In genomic region chr17:40417258-40417608, GRCh38 we compare ENCODE assay signal across 1 cellular context.
TF ChIP-seq lines count a peak whose summit lies in the region.

No MANE protein-coding gene starts in this region.

TF ChIP-seq in HepG2, 621 proteins besides CTCF, POLR2A, EP300 and RAD21 (continued from another document and continues in another):
- TF ChIP-seq FOXP4 (CRISPR knock-in tag; IDR thresholded peaks at IDR 0.05) (peak; percentile 11; the same call in 1 of the 2 replicates), ZNF598 (CRISPR knock-in tag; IDR thresholded peaks at IDR 0.05; ENCODE audit: borderline replicate concordance) (no peak), ZNF121 (CRISPR knock-in tag; IDR thresholded peaks at IDR 0.05) (peak; percentile 98), ZNF280B (CRISPR knock-in tag; IDR thresholded peaks at IDR 0.05; ENCODE audit: borderline replicate concordance) (0 out of 2 replicates have a peak, but pooled peaks have one; percentile 52), ZNF224 (CRISPR knock-in tag; IDR thresholded peaks at IDR 0.05) (0 out of 2 replicates have a peak, but pooled peaks have one; percentile 10), ETS1 (CRISPR knock-in tag; IDR thresholded peaks at IDR 0.05) (peak; percentile 50; the same call in 1 of the 2 replicates), FOXO1 (CRISPR knock-in tag; IDR thresholded peaks at IDR 0.05) (0 out of 2 replicates have a peak, but pooled peaks have one; percentile 5), ZNF879 (CRISPR knock-in tag; IDR thresholded peaks at IDR 0.05) (0 out of 2 replicates have a peak, but pooled peaks have one; percentile 31), MED13 (CRISPR knock-in tag; IDR thresholded peaks at IDR 0.05) (no peak), FOXO4 (CRISPR knock-in tag; conservative IDR thresholded peaks at IDR 0.05) (peak; percentile 97; the same call in 1 of the 2 replicates), LCORL (IDR thresholded peaks at IDR 0.05) (no peak), LCORL (CRISPR knock-in tag; IDR thresholded peaks at IDR 0.05) (peak; percentile 40; the same call in 1 of the 2 replicates), ZFX (CRISPR knock-in tag; IDR thresholded peaks at IDR 0.05; ENCODE audit: low read depth) (peak; percentile 12; the same call in 1 of the 2 replicates), ZNF543 (CRISPR knock-in tag; IDR thresholded peaks at IDR 0.05) (peak; percentile 0; the same call in 1 of the 2 replicates), CEBPZ (IDR thresholded peaks at IDR 0.05; ENCODE audit: low read length) (no peak), HNRNPK (IDR thresholded peaks at IDR 0.05; ENCODE audit: low read depth, low read length, poor library complexity, severe bottlenecking) (no peak), ARNT2 (CRISPR knock-in tag; IDR thresholded peaks at IDR 0.05; ENCODE audit: low read depth) (no peak; the same call in 1 of the 2 replicates), ZBTB10 (CRISPR knock-in tag; IDR thresholded peaks at IDR 0.05; ENCODE audit: borderline replicate concordance) (0 out of 2 replicates have a peak, but pooled peaks have one; percentile 37), HMGXB4 (CRISPR knock-in tag; IDR thresholded peaks at IDR 0.05; ENCODE audit: borderline replicate concordance in 1 of 2, low read depth in 1 of 2) (peak in 1 of 2 experiments; percentile 69; a peak in 1 of 4 replicates), PHF21A (CRISPR knock-in tag; IDR thresholded peaks at IDR 0.05) (peak; percentile 16; the same call in 1 of the 2 replicates), KDM2A (CRISPR knock-in tag; IDR thresholded peaks at IDR 0.05; ENCODE audit: borderline replicate concordance, low read depth) (peak; percentile 18; the same call in 1 of the 2 replicates), ZNF18 (CRISPR knock-in tag; IDR thresholded peaks at IDR 0.05; ENCODE audit: insufficient replicate concordance) (peak; percentile 13), CCAR2 (optimal IDR thresholded peaks at IDR 0.05; ENCODE audit: low read depth, low read length) (no peak)
- TF ChIP-seq, protein P1, sequence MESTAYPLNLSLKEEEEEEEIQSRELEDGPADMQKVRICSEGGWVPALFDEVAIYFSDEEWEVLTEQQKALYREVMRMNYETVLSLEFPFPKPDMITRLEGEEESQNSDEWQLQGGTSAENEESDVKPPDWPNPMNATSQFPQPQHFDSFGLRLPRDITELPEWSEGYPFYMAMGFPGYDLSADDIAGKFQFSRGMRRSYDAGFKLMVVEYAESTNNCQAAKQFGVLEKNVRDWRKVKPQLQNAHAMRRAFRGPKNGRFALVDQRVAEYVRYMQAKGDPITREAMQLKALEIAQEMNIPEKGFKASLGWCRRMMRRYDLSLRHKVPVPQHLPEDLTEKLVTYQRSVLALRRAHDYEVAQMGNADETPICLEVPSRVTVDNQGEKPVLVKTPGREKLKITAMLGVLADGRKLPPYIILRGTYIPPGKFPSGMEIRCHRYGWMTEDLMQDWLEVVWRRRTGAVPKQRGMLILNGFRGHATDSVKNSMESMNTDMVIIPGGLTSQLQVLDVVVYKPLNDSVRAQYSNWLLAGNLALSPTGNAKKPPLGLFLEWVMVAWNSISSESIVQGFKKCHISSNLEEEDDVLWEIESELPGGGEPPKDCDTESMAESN (CRISPR knock-in tag; conservative IDR thresholded peaks at IDR 0.05), result no peak
- TF ChIP-seq, protein P2, sequence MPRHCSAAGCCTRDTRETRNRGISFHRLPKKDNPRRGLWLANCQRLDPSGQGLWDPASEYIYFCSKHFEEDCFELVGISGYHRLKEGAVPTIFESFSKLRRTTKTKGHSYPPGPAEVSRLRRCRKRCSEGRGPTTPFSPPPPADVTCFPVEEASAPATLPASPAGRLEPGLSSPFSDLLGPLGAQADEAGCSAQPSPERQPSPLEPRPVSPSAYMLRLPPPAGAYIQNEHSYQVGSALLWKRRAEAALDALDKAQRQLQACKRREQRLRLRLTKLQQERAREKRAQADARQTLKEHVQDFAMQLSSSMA (CRISPR knock-in tag; IDR thresholded peaks at IDR 0.05), result peak; percentile 81
- TF ChIP-seq, protein P3, sequence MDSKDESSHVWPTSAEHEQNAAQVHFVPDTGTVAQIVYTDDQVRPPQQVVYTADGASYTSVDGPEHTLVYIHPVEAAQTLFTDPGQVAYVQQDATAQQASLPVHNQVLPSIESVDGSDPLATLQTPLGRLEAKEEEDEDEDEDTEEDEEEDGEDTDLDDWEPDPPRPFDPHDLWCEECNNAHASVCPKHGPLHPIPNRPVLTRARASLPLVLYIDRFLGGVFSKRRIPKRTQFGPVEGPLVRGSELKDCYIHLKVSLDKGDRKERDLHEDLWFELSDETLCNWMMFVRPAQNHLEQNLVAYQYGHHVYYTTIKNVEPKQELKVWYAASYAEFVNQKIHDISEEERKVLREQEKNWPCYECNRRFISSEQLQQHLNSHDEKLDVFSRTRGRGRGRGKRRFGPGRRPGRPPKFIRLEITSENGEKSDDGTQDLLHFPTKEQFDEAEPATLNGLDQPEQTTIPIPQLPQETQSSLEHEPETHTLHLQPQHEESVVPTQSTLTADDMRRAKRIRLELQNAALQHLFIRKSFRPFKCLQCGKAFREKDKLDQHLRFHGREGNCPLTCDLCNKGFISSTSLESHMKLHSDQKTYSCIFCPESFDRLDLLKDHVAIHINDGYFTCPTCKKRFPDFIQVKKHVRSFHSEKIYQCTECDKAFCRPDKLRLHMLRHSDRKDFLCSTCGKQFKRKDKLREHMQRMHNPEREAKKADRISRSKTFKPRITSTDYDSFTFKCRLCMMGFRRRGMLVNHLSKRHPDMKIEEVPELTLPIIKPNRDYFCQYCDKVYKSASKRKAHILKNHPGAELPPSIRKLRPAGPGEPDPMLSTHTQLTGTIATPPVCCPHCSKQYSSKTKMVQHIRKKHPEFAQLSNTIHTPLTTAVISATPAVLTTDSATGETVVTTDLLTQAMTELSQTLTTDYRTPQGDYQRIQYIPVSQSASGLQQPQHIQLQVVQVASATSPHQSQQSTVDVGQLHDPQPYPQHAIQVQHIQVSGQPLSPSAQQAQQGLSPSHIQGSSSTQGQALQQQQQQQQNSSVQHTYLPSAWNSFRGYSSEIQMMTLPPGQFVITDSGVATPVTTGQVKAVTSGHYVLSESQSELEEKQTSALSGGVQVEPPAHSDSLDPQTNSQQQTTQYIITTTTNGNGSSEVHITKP (CRISPR knock-in tag; IDR thresholded peaks at IDR 0.05; ENCODE audit: low read depth), result 0 out of 2 replicates have a peak, but pooled peaks have one; percentile 33
